2 cellular contexts compared by ENCODE assay signal in genomic region chr15:78951841-78952238, GRCh38.
A peak's percentile ranks its signal among the peaks of the same experiment; 100 is the strongest.
TF ChIP-seq lines count a peak whose summit lies in the region.

No MANE protein-coding gene starts in this region.

TF ChIP-seq in K562, 482 proteins besides CTCF, POLR2A, EP300 and RAD21 (continued from another document):
- TF ChIP-seq MEF2A (IDR thresholded peaks at IDR 0.05; ENCODE audit: control insufficient read depth, low read depth, low read length), result peak; percentile 88
- peak; percentile 59 to 88 for TF ChIP-seq FOXA3 (CRISPR knock-in tag; conservative IDR thresholded peaks at IDR 0.05 in 1 of 2, IDR thresholded peaks at IDR 0.05 in 1 of 2)
- TF ChIP-seq SAFB2 (IDR thresholded peaks at IDR 0.05; ENCODE audit: borderline replicate concordance, low read depth, low read length, severe bottlenecking), result no peak
- peak; percentile 67 to 71 for TF ChIP-seq KDM1A (IDR thresholded peaks at IDR 0.05)
- peak in 1 of 2 experiments; percentile 75; a peak in 2 of 4 replicates for TF ChIP-seq RCOR1 (IDR thresholded peaks at IDR 0.05; ENCODE audit: borderline replicate concordance in 1 of 2, low read depth in 2 of 2, low read length in 2 of 2)
- TF ChIP-seq SMARCE1 (IDR thresholded peaks at IDR 0.05), result peak; percentile 20; the same call in 1 of the 2 replicates
- TF ChIP-seq ATF3 (IDR thresholded peaks at IDR 0.05), result peak; percentile 68
- no peak for TF ChIP-seq ATF3 (CRISPR knock-in tag; conservative IDR thresholded peaks at IDR 0.05)
- TF ChIP-seq MYNN (IDR thresholded peaks at IDR 0.05), result no peak
- no peak for TF ChIP-seq MYNN (CRISPR knock-in tag; IDR thresholded peaks at IDR 0.05)
- peak; percentile 50 for TF ChIP-seq FOSL1 (tag; conservative IDR thresholded peaks at IDR 0.05)

TF ChIP-seq in SK-N-SH treated with all-trans-retinoic acid at 6 μM for 48 hours, 23 proteins besides CTCF, POLR2A, EP300 and RAD21 (continued from another document):
- TF ChIP-seq TSHZ2 (CRISPR knock-in tag; IDR thresholded peaks at IDR 0.05) (no peak), CSRNP3 (CRISPR knock-in tag; IDR thresholded peaks at IDR 0.05) (no peak), SNAI2 (CRISPR knock-in tag; IDR thresholded peaks at IDR 0.05) (no peak)
